Comparison of ENCODE assay signal across 1 cellular context in genomic region chr17:44014437-44015172, GRCh38.
TF ChIP-seq lines count a peak whose summit lies in the region.

Gene TMEM101, minus strand, starts transcription at chr17:44014963. Its CDS starts 11 bp downstream, at chr17:44014952.

TF ChIP-seq in HepG2, 621 proteins besides CTCF, POLR2A, EP300 and RAD21 (continued from another document and continues in another):
- TF ChIP-seq IRF9 (CRISPR knock-in tag; IDR thresholded peaks at IDR 0.05; ENCODE audit: borderline replicate concordance) = peak; percentile 89
- TF ChIP-seq ZNF207 (IDR thresholded peaks at IDR 0.05; ENCODE audit: borderline replicate concordance) = no peak
- no peak for TF ChIP-seq ATF5 (CRISPR knock-in tag; IDR thresholded peaks at IDR 0.05; ENCODE audit: low read depth)
- peak; percentile 83 for TF ChIP-seq TBL1XR1 (IDR thresholded peaks at IDR 0.05; ENCODE audit: borderline replicate concordance, low read length, partially characterized antibody)
- peak; percentile 63 for TF ChIP-seq SKI (IDR thresholded peaks at IDR 0.05; ENCODE audit: partially characterized antibody)
- TF ChIP-seq HOXA3 (CRISPR knock-in tag; IDR thresholded peaks at IDR 0.05) = peak; percentile 99
- TF ChIP-seq DBP (CRISPR knock-in tag; IDR thresholded peaks at IDR 0.05; ENCODE audit: not compliant biosample characterization) = peak; percentile 84
- peak; percentile 62; the same call in 1 of the 2 replicates for TF ChIP-seq ZC3H4 (CRISPR knock-in tag; IDR thresholded peaks at IDR 0.05; ENCODE audit: borderline replicate concordance)
- peak; percentile 98 for TF ChIP-seq POGZ (CRISPR knock-in tag; IDR thresholded peaks at IDR 0.05)
- TF ChIP-seq HNRNPLL (IDR thresholded peaks at IDR 0.05; ENCODE audit: low read depth, low read length, poor library complexity, severe bottlenecking) = peak; percentile 42
- 0 out of 2 replicates have a peak, but pooled peaks have one; percentile 25 for TF ChIP-seq HMG20A (CRISPR knock-in tag; IDR thresholded peaks at IDR 0.05; ENCODE audit: borderline replicate concordance)
- TF ChIP-seq ZNF749 (CRISPR knock-in tag; IDR thresholded peaks at IDR 0.05; ENCODE audit: borderline replicate concordance) = peak; percentile 71
- TF ChIP-seq HMGXB3 (CRISPR knock-in tag; IDR thresholded peaks at IDR 0.05; ENCODE audit: borderline replicate concordance) = peak; percentile 94
- TF ChIP-seq TBX2 (CRISPR knock-in tag; IDR thresholded peaks at IDR 0.05; ENCODE audit: borderline replicate concordance) = peak; percentile 87
- TF ChIP-seq HNRNPL (IDR thresholded peaks at IDR 0.05; ENCODE audit: low read depth, low read length) = 0 out of 2 replicates have a peak, but pooled peaks have one; percentile 33
- TF ChIP-seq ETV5 (CRISPR knock-in tag; IDR thresholded peaks at IDR 0.05; ENCODE audit: borderline replicate concordance) = peak; percentile 87
- TF ChIP-seq BRF2 (CRISPR knock-in tag; IDR thresholded peaks at IDR 0.05) = peak; percentile 76; the same call in 1 of the 2 replicates
- peak; percentile 64; the same call in 1 of the 2 replicates for TF ChIP-seq ZNF292 (CRISPR knock-in tag; IDR thresholded peaks at IDR 0.05; ENCODE audit: borderline replicate concordance, low read depth)
- TF ChIP-seq FOXA1 (IDR thresholded peaks at IDR 0.05) = no peak
- peak; percentile 60; the same call in 1 of the 2 replicates for TF ChIP-seq FOXA1 (CRISPR knock-in tag; IDR thresholded peaks at IDR 0.05)
- TF ChIP-seq ZNF747 (CRISPR knock-in tag; IDR thresholded peaks at IDR 0.05; ENCODE audit: borderline replicate concordance) = peak; percentile 55; the same call in 1 of the 2 replicates
- no peak for TF ChIP-seq ZBTB38 (CRISPR knock-in tag; IDR thresholded peaks at IDR 0.05)
- 0 out of 2 replicates have a peak, but pooled peaks have one; percentile 21 for TF ChIP-seq FOXK2 (IDR thresholded peaks at IDR 0.05)
- peak; percentile 96 for TF ChIP-seq GABPA (IDR thresholded peaks at IDR 0.05; ENCODE audit: low read depth, low read length)
- TF ChIP-seq GABPA (CRISPR knock-in tag; IDR thresholded peaks at IDR 0.05; ENCODE audit: low read depth) = peak; percentile 100
- TF ChIP-seq FOXJ3 (CRISPR knock-in tag; IDR thresholded peaks at IDR 0.05; ENCODE audit: borderline replicate concordance) = peak; percentile 73
- 0 out of 2 replicates have a peak, but pooled peaks have one; percentile 80 for TF ChIP-seq PCBP1 (IDR thresholded peaks at IDR 0.05; ENCODE audit: borderline replicate concordance, low read depth, low read length)
- TF ChIP-seq LRRFIP1 (CRISPR knock-in tag; conservative IDR thresholded peaks at IDR 0.05) = no peak
- TF ChIP-seq ZSCAN9 (CRISPR knock-in tag; IDR thresholded peaks at IDR 0.05; ENCODE audit: borderline replicate concordance) = peak; percentile 94
- TF ChIP-seq ZNF382 (CRISPR knock-in tag; IDR thresholded peaks at IDR 0.05; ENCODE audit: borderline replicate concordance) = no peak
- no peak for TF ChIP-seq TRAFD1 (CRISPR knock-in tag; IDR thresholded peaks at IDR 0.05; ENCODE audit: borderline replicate concordance)
- peak; percentile 68 for TF ChIP-seq PHF21A (CRISPR knock-in tag; IDR thresholded peaks at IDR 0.05)
- TF ChIP-seq MAZ (IDR thresholded peaks at IDR 0.05; ENCODE audit: borderline replicate concordance, low read depth, low read length) = peak; percentile 76; the same call in 1 of the 2 replicates
- peak; percentile 75 for TF ChIP-seq MAZ (CRISPR knock-in tag; IDR thresholded peaks at IDR 0.05; ENCODE audit: low read depth)
- peak; percentile 97 for TF ChIP-seq ZNF670 (CRISPR knock-in tag; IDR thresholded peaks at IDR 0.05; ENCODE audit: borderline replicate concordance)
- peak; percentile 100 for TF ChIP-seq YY1 (IDR thresholded peaks at IDR 0.05; ENCODE audit: insufficient read depth, insufficient replicate concordance, low read depth, low read length)
- TF ChIP-seq MTERF4 (CRISPR knock-in tag; IDR thresholded peaks at IDR 0.05) = no peak
- peak; percentile 76 for TF ChIP-seq ZNF740 (CRISPR knock-in tag; IDR thresholded peaks at IDR 0.05)
- peak; percentile 48; the same call in 1 of the 2 replicates for TF ChIP-seq WIZ (CRISPR knock-in tag; IDR thresholded peaks at IDR 0.05)
- TF ChIP-seq ZNF770 (CRISPR knock-in tag; IDR thresholded peaks at IDR 0.05) = peak; percentile 63; the same call in 1 of the 2 replicates
- peak; percentile 77 for TF ChIP-seq ZKSCAN1 (IDR thresholded peaks at IDR 0.05; ENCODE audit: low read length)
- peak; percentile 98 for TF ChIP-seq KAT7 (CRISPR knock-in tag; IDR thresholded peaks at IDR 0.05; ENCODE audit: borderline replicate concordance)
- TF ChIP-seq SALL1 (CRISPR knock-in tag; IDR thresholded peaks at IDR 0.05) = peak; percentile 90
- no peak; the same call in 1 of the 2 replicates for TF ChIP-seq ZNF101 (CRISPR knock-in tag; IDR thresholded peaks at IDR 0.05; ENCODE audit: borderline replicate concordance, low read depth)
- TF ChIP-seq HINFP (CRISPR knock-in tag; IDR thresholded peaks at IDR 0.05; ENCODE audit: low read depth) = peak; percentile 88
- no peak; the same call in 1 of the 2 replicates for TF ChIP-seq ZNF296 (CRISPR knock-in tag; conservative IDR thresholded peaks at IDR 0.05)
